Comparison of ENCODE assay signal across 25 cellular contexts in the genomic region with DNA sequence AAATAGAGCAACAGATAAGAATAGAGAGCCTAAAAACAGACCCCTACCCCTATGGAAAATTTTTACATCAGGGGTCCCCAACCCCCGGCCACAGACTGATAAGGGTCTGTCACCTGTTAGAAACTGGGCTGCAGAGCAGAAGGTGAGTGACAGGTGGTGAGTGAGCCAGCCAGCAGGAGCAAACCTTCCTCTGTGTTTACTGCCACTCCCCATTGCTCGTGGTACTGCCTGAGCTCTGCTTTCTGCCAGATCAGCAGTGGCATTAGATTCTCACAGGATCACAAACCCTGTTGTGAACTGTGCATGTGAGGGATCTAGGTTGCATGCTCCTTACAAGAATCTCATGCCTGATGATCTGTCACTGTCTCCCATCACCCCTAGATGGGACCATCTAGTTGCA.
DNase-seq lines count a peak whose midpoint lies in the region; ATAC-seq, FAIRE-seq and TF ChIP-seq lines count a peak whose summit lies in the region.
"Had no signal": no experiment of that assay in that cellular context is flagged by ENCODE, and none has a peak within 500 bp of the region (broad histone marks: within the 10 kb centered on the region; RNA-seq: fewer than 3 reads in every experiment).

No MANE protein-coding gene starts in this region.

- WGBS in small intestine, 3 donors = 13 to 40% (median 23%) methylated on average over 2 of the region's 2 CpGs

- H3K4me1 ChIP-seq in HEK293 (ENCODE audit: control insufficient read depth, insufficient read depth, low read length) (no peaks in the 10 kb centered on the region), colonic mucosa (no peaks in the 10 kb centered on the region), small intestine (ENCODE audit: control insufficient read depth in 2 of 2, insufficient read depth in 1 of 2, low read depth in 1 of 2, low read length in 1 of 2) (no peaks in the 10 kb centered on the region)
- H3K4me1 ChIP-seq: upper lobe of left lung had no signal

- POLR2A ChIA-PET in HEK293 (lab: Yijun Ruan, JAX) = no interaction called here

- H3K4me3 ChIP-seq in HEK293 (ENCODE audit: low read depth, low read length) = no peak overlapping the region
- H3K4me3 ChIP-seq in colonic mucosa = no peak overlapping the region
- H3K4me3 ChIP-seq in small intestine (ENCODE audit: low read depth in 1 of 2, low read length in 2 of 2) = no peak overlapping the region
- H3K4me3 ChIP-seq: upper lobe of left lung had no signal

- no peaks in the 10 kb centered on the region for H3K9me3 ChIP-seq in HEK293 (ENCODE audit: control insufficient read depth, insufficient read depth, low read depth, low read length)
- H3K9me3 ChIP-seq in colonic mucosa = no peaks in the 10 kb centered on the region
- H3K9me3 ChIP-seq in small intestine (ENCODE audit: control insufficient read depth, low read depth) = no peaks in the 10 kb centered on the region

- DNase-seq in NCI-H510A treated with DMSO at 0.1 percent for 48 hours (lab: John Stamatoyannopoulos, UW) (peak; percentile 22), NCI-H510A (lab: John Stamatoyannopoulos, UW) (no peak), colonic mucosa (peak; percentile 25), small intestine (peak; percentile 32), SKM-1 (lab: John Stamatoyannopoulos, UW; ENCODE audit: unreplicated experiment) (no peak)
- DNase-seq: activated CD4-positive, alpha-beta memory T cell treated with anti-CD3 and anti-CD28 coated beads for 36 hours; activated CD4-positive, alpha-beta T cell treated with anti-CD3 and anti-CD28 coated beads for 1 hour; amniotic stem cell; hypothalamus; immature natural killer cell; KBM-7; mammary epithelial cell; NCI-H1092 treated with DMSO at 0.1 percent for 48 hours; NCI-H526; SHP77 treated with DMSO at 0.1 percent for 48 hours; stimulated activated naive B cell treated with anti-CD40 and anti-IgM and Interleukin-4, amounts not matched to agents 10 μg/mL and 1 μg/mL and 100 μg/mL, for 72 hours; substantia nigra; upper lobe of left lung had no signal

- H3K27me3 ChIP-seq in colonic mucosa (no peaks in the 10 kb centered on the region), small intestine (ENCODE audit: control insufficient read depth in 2 of 2, insufficient read depth in 2 of 2, low read length in 2 of 2) (no peaks in the 10 kb centered on the region)
- H3K27me3 ChIP-seq: upper lobe of left lung had no signal

- CTCF ChIA-PET in HEK293 (lab: Yijun Ruan, JAX) = no interaction called here

- no peaks in the 10 kb centered on the region for H3K36me3 ChIP-seq in HEK293 (ENCODE audit: control insufficient read depth in 2 of 2, insufficient read depth in 1 of 2, low read length in 2 of 2)
- no peaks in the 10 kb centered on the region for H3K36me3 ChIP-seq in colonic mucosa
- no peaks in the 10 kb centered on the region for H3K36me3 ChIP-seq in small intestine (ENCODE audit: control insufficient read depth in 2 of 2, insufficient read depth in 2 of 2, low read length in 2 of 2)
- H3K36me3 ChIP-seq: upper lobe of left lung had no signal

- no peak for FAIRE-seq in small intestine (lab: Jason Lieb, UNC)
- FAIRE-seq: A204.1, D721Med, RCC 7860 had no signal

- no peak for ATAC-seq in HG02981 (IDR thresholded peaks at IDR 0.05; ENCODE audit: unreplicated experiment)
- no peak for ATAC-seq in GM21786 (IDR thresholded peaks at IDR 0.05; ENCODE audit: unreplicated experiment)
- ATAC-seq: stimulated activated naive B cell treated with anti-CD40 and anti-IgM and Interleukin-4, amounts not matched to agents 10 μg/mL and 1 μg/mL and 100 μg/mL, for 72 hours had no signal

- intact Hi-C loops in colonic mucosa (cut with DNase I) = no loop called here

- H3K27ac ChIP-seq in HEK293 (ENCODE audit: extremely low read depth, low read depth, low read length) (no peak overlapping the region), colonic mucosa (no peak overlapping the region), small intestine (ENCODE audit: low read depth in 1 of 2, low read length in 1 of 2) (no peak overlapping the region)
- H3K27ac ChIP-seq: HL-60, upper lobe of left lung had no signal

- no peak overlapping the region for H3K9ac ChIP-seq in colonic mucosa (ENCODE audit: low read depth in 2 of 2, low read length in 2 of 2)

- no peak for TF ChIP-seq CTCF in HEK293 (tag by site-specific recombination; IDR thresholded peaks at IDR 0.05)
- no peak for TF ChIP-seq CTCF in colonic mucosa (IDR thresholded peaks at IDR 0.05)

TF ChIP-seq in HEK293, 187 proteins besides CTCF, POLR2A, EP300 and RAD21:
- TF ChIP-seq ZNF202 (tag by site-specific recombination; IDR thresholded peaks at IDR 0.05; ENCODE audit: borderline replicate concordance) (no peak), ZNF549 (tag by site-specific recombination; IDR thresholded peaks at IDR 0.05) (0 out of 2 replicates have a peak, but pooled peaks have one; percentile 46), ZNF610 (tag by site-specific recombination; IDR thresholded peaks at IDR 0.05; ENCODE audit: borderline replicate concordance) (peak; percentile 28; the same call in 1 of the 2 replicates)

Comparison
In these comparisons a context has a peak if more than half of its experiments do, and no peak if none do; other contexts are left out.
1. DNase-seq: peak in NCI-H510A treated with DMSO at 0.1 percent for 48 hours (single experiment), colonic mucosa (single experiment) and small intestine (single experiment); none in NCI-H510A (single experiment) and SKM-1 (single experiment).